Comparison of ENCODE assay signal across 8 cellular contexts in the genomic region with DNA sequence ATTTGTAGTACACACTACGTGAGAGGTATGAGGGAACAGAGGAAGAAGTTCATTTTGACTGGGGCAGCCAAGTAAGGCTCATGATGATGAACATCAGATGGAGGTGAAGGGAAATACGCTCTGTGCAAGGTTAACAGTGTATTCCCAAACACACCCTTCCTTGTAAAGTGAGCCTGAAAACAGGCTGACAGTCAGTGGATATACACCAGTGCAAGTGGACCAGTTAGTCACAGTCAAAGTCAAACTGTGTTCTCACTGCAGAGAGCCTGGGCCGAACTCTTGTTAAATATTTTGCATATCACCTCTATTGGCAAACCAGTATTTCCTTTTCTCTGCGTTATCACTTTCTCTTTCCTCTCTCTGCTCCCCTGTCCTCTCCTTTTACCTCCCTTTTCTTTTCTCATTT. TPM values are rescaled to one million over a fixed set of nuclear protein-coding genes. Genes with fewer than 3 reads are reported as not detected.
DNase-seq lines count a peak whose midpoint lies in the region; ATAC-seq and TF ChIP-seq lines count a peak whose summit lies in the region.
"Had no signal": no experiment of that assay in that cellular context is flagged by ENCODE, and none has a peak within 500 bp of the region (broad histone marks: within the 10 kb centered on the region; RNA-seq: fewer than 3 reads in every experiment).

No MANE protein-coding gene starts in this region.

- H3K27ac Mint-ChIP-seq in naive thymus-derived CD8-positive, alpha-beta T cell = peak overlapping the region; percentile 63 to 95 (median 86)

- POLR2A ChIA-PET in HEK293 (lab: Yijun Ruan, JAX) = no interaction called here
- POLR2A ChIA-PET in naive thymus-derived CD8-positive, alpha-beta T cell (lab: Charles Lee) = interaction anchor here (0.5 to 1.3 kb wide), 3 partner anchors 23 to 130 kb away, joined by 3 to 5 read pairs (median 4); no protein-coding TSS in a partner anchor

- peak overlapping the region; percentile 5 to 79 (median 66) for H3K4me3 Mint-ChIP-seq in naive thymus-derived CD8-positive, alpha-beta T cell

- DNase-seq in naive thymus-derived CD8-positive, alpha-beta T cell = no peak
- DNase-seq in Right ventricle myocardium inferior (ENCODE audit: missing footprints) (no peak), kidney tubule cell (ENCODE audit: low spot score) (no peak)

- peaks cover 8 to 36% (median 22%) of the 10 kb centered on the region in 4 donors for H3K4me1 Mint-ChIP-seq in naive thymus-derived CD8-positive, alpha-beta T cell

- CTCF ChIA-PET in HEK293 (lab: Yijun Ruan, JAX) = no interaction called here

- H3K36me3 Mint-ChIP-seq in naive thymus-derived CD8-positive, alpha-beta T cell = peaks cover 0 to 1% (median 0%) of the 10 kb centered on the region in 3 donors

- no peak for TF ChIP-seq CTCF in HEK293 (tag by site-specific recombination; IDR thresholded peaks at IDR 0.05)

- H3K27ac ChIP-seq in HEK293 (ENCODE audit: extremely low read depth, low read depth, low read length) (no peak overlapping the region), KOPT-K1 (ENCODE audit: low read depth, low read length, poor library complexity, severe bottlenecking) (peak overlapping the region; percentile 28)

- H3K9me3 Mint-ChIP-seq in naive thymus-derived CD8-positive, alpha-beta T cell = peaks cover 0 to 2% (median 0%) of the 10 kb centered on the region in 9 donors

- H3K4me1 ChIP-seq in HEK293 (ENCODE audit: control insufficient read depth, insufficient read depth, low read length) = no peaks in the 10 kb centered on the region

- H3K36me3 ChIP-seq in HEK293 (ENCODE audit: control insufficient read depth in 2 of 2, insufficient read depth in 1 of 2, low read length in 2 of 2) (no peaks in the 10 kb centered on the region), KOPT-K1 (ENCODE audit: insufficient read depth, low read length) (no peaks in the 10 kb centered on the region)

- H3K4me3 ChIP-seq in HEK293 (ENCODE audit: low read depth, low read length) = no peak overlapping the region

- intact Hi-C loops in Right ventricle myocardium inferior (cut with DNase I) = no loop called here

- no peaks in the 10 kb centered on the region for H3K27me3 Mint-ChIP-seq in naive thymus-derived CD8-positive, alpha-beta T cell

- ATAC-seq in GM19025 (IDR thresholded peaks at IDR 0.05; ENCODE audit: low read depth, unreplicated experiment) (peak; percentile 48), HG02884 (IDR thresholded peaks at IDR 0.05; ENCODE audit: unreplicated experiment) (no peak), Right ventricle myocardium inferior (no peak)
- peak; percentile 62 to 70 for ATAC-seq in naive thymus-derived CD8-positive, alpha-beta T cell

- H3K9me3 ChIP-seq in HEK293 (ENCODE audit: control insufficient read depth, insufficient read depth, low read depth, low read length) = no peaks in the 10 kb centered on the region
- no peaks in the 10 kb centered on the region for H3K9me3 ChIP-seq in KOPT-K1 (ENCODE audit: insufficient read depth, low read length, poor library complexity, severe bottlenecking)

TF ChIP-seq in HEK293, 187 proteins besides CTCF, POLR2A, EP300 and RAD21:
- TF ChIP-seq, protein P1, sequence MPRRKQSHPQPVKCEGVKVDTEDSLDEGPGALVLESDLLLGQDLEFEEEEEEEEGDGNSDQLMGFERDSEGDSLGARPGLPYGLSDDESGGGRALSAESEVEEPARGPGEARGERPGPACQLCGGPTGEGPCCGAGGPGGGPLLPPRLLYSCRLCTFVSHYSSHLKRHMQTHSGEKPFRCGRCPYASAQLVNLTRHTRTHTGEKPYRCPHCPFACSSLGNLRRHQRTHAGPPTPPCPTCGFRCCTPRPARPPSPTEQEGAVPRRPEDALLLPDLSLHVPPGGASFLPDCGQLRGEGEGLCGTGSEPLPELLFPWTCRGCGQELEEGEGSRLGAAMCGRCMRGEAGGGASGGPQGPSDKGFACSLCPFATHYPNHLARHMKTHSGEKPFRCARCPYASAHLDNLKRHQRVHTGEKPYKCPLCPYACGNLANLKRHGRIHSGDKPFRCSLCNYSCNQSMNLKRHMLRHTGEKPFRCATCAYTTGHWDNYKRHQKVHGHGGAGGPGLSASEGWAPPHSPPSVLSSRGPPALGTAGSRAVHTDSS (tag by site-specific recombination; IDR thresholded peaks at IDR 0.05) = no peak
- TF ChIP-seq ZNF558 (tag by site-specific recombination; IDR thresholded peaks at IDR 0.05) = no peak
- TF ChIP-seq SP7 (tag by site-specific recombination; IDR thresholded peaks at IDR 0.05) = no peak
- peak; percentile 79; the same call in 1 of the 2 replicates for TF ChIP-seq PRDM1 (tag by site-specific recombination; IDR thresholded peaks at IDR 0.05)
- TF ChIP-seq RBAK (tag by site-specific recombination; IDR thresholded peaks at IDR 0.05) = no peak
- TF ChIP-seq, protein P2, sequence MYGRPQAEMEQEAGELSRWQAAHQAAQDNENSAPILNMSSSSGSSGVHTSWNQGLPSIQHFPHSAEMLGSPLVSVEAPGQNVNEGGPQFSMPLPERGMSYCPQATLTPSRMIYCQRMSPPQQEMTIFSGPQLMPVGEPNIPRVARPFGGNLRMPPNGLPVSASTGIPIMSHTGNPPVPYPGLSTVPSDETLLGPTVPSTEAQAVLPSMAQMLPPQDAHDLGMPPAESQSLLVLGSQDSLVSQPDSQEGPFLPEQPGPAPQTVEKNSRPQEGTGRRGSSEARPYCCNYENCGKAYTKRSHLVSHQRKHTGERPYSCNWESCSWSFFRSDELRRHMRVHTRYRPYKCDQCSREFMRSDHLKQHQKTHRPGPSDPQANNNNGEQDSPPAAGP (tag by site-specific recombination; IDR thresholded peaks at IDR 0.05) = no peak
- TF ChIP-seq MZF1 (tag by site-specific recombination; IDR thresholded peaks at IDR 0.05; ENCODE audit: borderline replicate concordance) = no peak
- no peak for TF ChIP-seq ZNF664 (tag by site-specific recombination; IDR thresholded peaks at IDR 0.05)

RNA-seq across cellular contexts. Expression of a gene that starts 23.4 kb away (rescaled TPM):
- total RNA-seq in naive thymus-derived CD8-positive, alpha-beta T cell = 100 to 1,000 TPM; 233 to 249 TPM
- 100 to 1,000 TPM; 328 to 416 (median 383) TPM for polyA plus RNA-seq in naive thymus-derived CD8-positive, alpha-beta T cell
- 0.54 TPM for total RNA-seq in Right ventricle myocardium inferior
- total RNA-seq: pulmonary artery endothelial cell had no signal

Comparison
In these comparisons a context has a peak if more than half of its experiments do, and no peak if none do; other contexts are left out.
1. ATAC-seq: peak in GM19025 (single experiment) and naive thymus-derived CD8-positive, alpha-beta T cell (2 of 2); none in HG02884 (single experiment) and Right ventricle myocardium inferior (single experiment).
2. RNA of a gene that starts 23.4 kb away (total RNA-seq): 233 to 249 TPM in naive thymus-derived CD8-positive, alpha-beta T cell; 0.54 TPM in Right ventricle myocardium inferior (single experiment); every median in the first group is over 100 times any median in the second.